23 cellular contexts compared by ENCODE assay signal in genomic region chr17:10447035-10447931, GRCh38. TPM values are rescaled to one million over a fixed set of nuclear protein-coding genes. Genes with fewer than 3 reads are reported as not detected.
DNase-seq lines count a peak whose midpoint lies in the region; ATAC-seq and TF ChIP-seq lines count a peak whose summit lies in the region.
"Had no signal": no experiment of that assay in that cellular context is flagged by ENCODE, and none has a peak within 500 bp of the region (broad histone marks: within the 10 kb centered on the region; RNA-seq: fewer than 3 reads in every experiment).

No MANE protein-coding gene starts in this region.

- H3K27ac Mint-ChIP-seq in Caco-2 (ENCODE audit: unreplicated experiment) (peak overlapping the region; percentile 85), nephron (peak overlapping the region in 2 of 3 experiments; percentile 1 to 3), endodermal cell (no peak overlapping the region)
- H3K27ac Mint-ChIP-seq in activated CD4-positive, alpha-beta T cell treated with anti-CD3 and anti-CD28 coated beads, Interleukin-2, amount 10 ng/mL, durations not matched to agents 7 days and 5 days, result no peak overlapping the region
- H3K27ac Mint-ChIP-seq: CD4-positive, alpha-beta T cell had no signal

- H3K4me1 ChIP-seq in Caco-2 (peaks cover 20% of the 10 kb centered on the region), endodermal cell (ENCODE audit: control insufficient read depth, insufficient read depth, low read length) (no peaks in the 10 kb centered on the region)

- intact Hi-C loops in Caco-2 (cut with micrococcal nuclease; ENCODE audit: unreplicated experiment), result no loop called here

- CTCF ChIA-PET in Caco-2 (lab: Charles Lee), result no interaction called here
- CTCF ChIA-PET in activated CD4-positive, alpha-beta T cell treated with anti-CD3 and anti-CD28 coated beads, Interleukin-2, amount 10 ng/mL, durations not matched to agents 7 days and 5 days (lab: Charles Lee), result no interaction called here

- H3K27me3 ChIP-seq in Caco-2 (replicated peaks; ENCODE audit: control insufficient read depth, insufficient read depth, low read length), result no peaks in the 10 kb centered on the region
- no peaks in the 10 kb centered on the region for H3K27me3 ChIP-seq in endodermal cell (ENCODE audit: control insufficient read depth, insufficient read depth, low read length, poor library complexity, severe bottlenecking)

- POLR2A ChIA-PET in Caco-2 (lab: Charles Lee), result no interaction called here
- POLR2A ChIA-PET in activated CD4-positive, alpha-beta T cell treated with anti-CD3 and anti-CD28 coated beads, Interleukin-2, amount 10 ng/mL, durations not matched to agents 7 days and 5 days (lab: Charles Lee), result no interaction called here

- H3K4me3 ChIP-seq in Caco-2 (ENCODE audit: low read depth, low read length) (no peak overlapping the region), NB4 (ENCODE audit: low read depth, low read length) (no peak overlapping the region), coronary artery (no peak overlapping the region), endodermal cell (ENCODE audit: low read length) (no peak overlapping the region)
- H3K4me3 ChIP-seq: GM12878 had no signal

- H3K36me3 Mint-ChIP-seq in Caco-2 (ENCODE audit: insufficient read depth, unreplicated experiment) (no peaks in the 10 kb centered on the region), nephron (ENCODE audit: low read depth) (no peaks in the 10 kb centered on the region), endodermal cell (ENCODE audit: low read depth) (no peaks in the 10 kb centered on the region)
- H3K36me3 Mint-ChIP-seq in activated CD4-positive, alpha-beta T cell treated with anti-CD3 and anti-CD28 coated beads, Interleukin-2, amount 10 ng/mL, durations not matched to agents 7 days and 5 days (ENCODE audit: low read depth), result no peaks in the 10 kb centered on the region

- H3K4me3 Mint-ChIP-seq in Caco-2 (ENCODE audit: unreplicated experiment), result peak overlapping the region; percentile 37
- no peak overlapping the region for H3K4me3 Mint-ChIP-seq in nephron
- H3K4me3 Mint-ChIP-seq in activated CD4-positive, alpha-beta T cell treated with anti-CD3 and anti-CD28 coated beads, Interleukin-2, amount 10 ng/mL, durations not matched to agents 7 days and 5 days, result no peak overlapping the region
- H3K4me3 Mint-ChIP-seq in endodermal cell, result no peak overlapping the region
- H3K4me3 Mint-ChIP-seq: CD4-positive, alpha-beta T cell had no signal

- H3K9me3 Mint-ChIP-seq in Caco-2 (ENCODE audit: unreplicated experiment), result peaks cover 9% of the 10 kb centered on the region
- H3K9me3 Mint-ChIP-seq in nephron, result no peaks in the 10 kb centered on the region
- H3K9me3 Mint-ChIP-seq in activated CD4-positive, alpha-beta T cell treated with anti-CD3 and anti-CD28 coated beads, Interleukin-2, amount 10 ng/mL, durations not matched to agents 7 days and 5 days, result no peaks in the 10 kb centered on the region
- no peaks in the 10 kb centered on the region for H3K9me3 Mint-ChIP-seq in endodermal cell

- H3K9me3 ChIP-seq in Caco-2 (no peaks in the 10 kb centered on the region), endodermal cell (ENCODE audit: control insufficient read depth, low read length) (no peaks in the 10 kb centered on the region)
- H3K9me3 ChIP-seq: SK-N-SH had no signal

- no peak for TF ChIP-seq POLR2A in NB4 (IDR thresholded peaks at IDR 0.05; ENCODE audit: extremely low read depth, insufficient read length)

- ATAC-seq in HG03045 (IDR thresholded peaks at IDR 0.05; ENCODE audit: unreplicated experiment), result no peak
- ATAC-seq: GM12878, PC-3 had no signal

- TF ChIP-seq CTCF in Caco-2 (IDR thresholded peaks at IDR 0.05; ENCODE audit: insufficient read depth in 1 of 2, low read depth in 1 of 2, low read length in 1 of 2, severe bottlenecking in 1 of 2, unreplicated experiment in 1 of 2) (no peak), NB4 (IDR thresholded peaks at IDR 0.05; ENCODE audit: low read depth, low read length) (no peak), nephron (IDR thresholded peaks at IDR 0.05; ENCODE audit: unreplicated experiment in 3 of 3) (no peak), coronary artery (IDR thresholded peaks at IDR 0.05) (no peak), endodermal cell (conservative IDR thresholded peaks at IDR 0.05) (no peak)

- H3K36me3 ChIP-seq in Caco-2 (ENCODE audit: control insufficient read depth, insufficient read depth, low read length) (no peaks in the 10 kb centered on the region), endodermal cell (ENCODE audit: control insufficient read depth, insufficient read depth, low read length) (no peaks in the 10 kb centered on the region)

- no TSS peak for BruUV-seq in Caco-2 (replicated peaks; lab: Mats Ljungman, UMichigan)

- no peaks in the 10 kb centered on the region for H3K27me3 Mint-ChIP-seq in Caco-2 (ENCODE audit: insufficient read depth, unreplicated experiment)
- no peaks in the 10 kb centered on the region for H3K27me3 Mint-ChIP-seq in nephron (ENCODE audit: low read depth)
- H3K27me3 Mint-ChIP-seq in activated CD4-positive, alpha-beta T cell treated with anti-CD3 and anti-CD28 coated beads, Interleukin-2, amount 10 ng/mL, durations not matched to agents 7 days and 5 days, result no peaks in the 10 kb centered on the region
- no peaks in the 10 kb centered on the region for H3K27me3 Mint-ChIP-seq in endodermal cell (ENCODE audit: insufficient read depth)

- peaks cover 13% of the 10 kb centered on the region for H3K4me1 Mint-ChIP-seq in Caco-2 (ENCODE audit: low read depth, unreplicated experiment)
- H3K4me1 Mint-ChIP-seq in nephron, result peaks cover 13% of the 10 kb centered on the region
- H3K4me1 Mint-ChIP-seq in activated CD4-positive, alpha-beta T cell treated with anti-CD3 and anti-CD28 coated beads, Interleukin-2, amount 10 ng/mL, durations not matched to agents 7 days and 5 days, result no peaks in the 10 kb centered on the region
- H3K4me1 Mint-ChIP-seq in endodermal cell, result peaks cover 4% of the 10 kb centered on the region

- peak; percentile 44 to 54 for DNase-seq in Caco-2
- peak; percentile 10 for DNase-seq in NB4 (ENCODE audit: low read depth)
- DNase-seq in foreskin melanocyte, result peak; percentile 4
- no peak for DNase-seq in activated CD4-positive, alpha-beta T cell treated with anti-CD3 and anti-CD28 coated beads, Interleukin-2, amount 10 ng/mL, durations not matched to agents 7 days and 5 days
- DNase-seq in coronary artery (ENCODE audit: low spot score), result no peak
- no peak for DNase-seq in endodermal cell
- DNase-seq: CD4-positive, alpha-beta T cell; DMS53; EL; NCI-H1417; NCI-H187; NCI-H2107; NCI-H510A; PC-3; RPMI8226; SHP77 treated with DMSO at 0.1 percent for 48 hours; SK-N-SH had no signal

- WGBS in endodermal cell (ENCODE audit: insufficient coverage in 1 of 2, insufficient read length in 1 of 2), 2 experiments, result 92 to 95% methylated on average over 5 to 7 of the region's 7 CpGs

- no peak overlapping the region for H3K9ac ChIP-seq in endodermal cell (ENCODE audit: extremely low read depth, low read length, poor library complexity, severe bottlenecking)
- H3K9ac ChIP-seq: SK-N-SH had no signal

- H3K27ac ChIP-seq in coronary artery, result no peak overlapping the region
- H3K27ac ChIP-seq in endodermal cell (ENCODE audit: low read depth, low read length), result no peak overlapping the region
- H3K27ac ChIP-seq: HL-60 had no signal

RNA-seq across cellular contexts. Expression of gene MYH4, which starts 22.1 kb away (rescaled TPM):
- 0.05 and 0.12 TPM in 2 replicates for total RNA-seq in Caco-2 (2022)
- not detected for total RNA-seq in activated CD4-positive, alpha-beta T cell treated with anti-CD3 and anti-CD28 coated beads, Interleukin-2, amount 10 ng/mL, durations not matched to agents 7 days and 5 days
- not detected for total RNA-seq in endodermal cell
- not detected for polyA plus RNA-seq in endodermal cell (2013, experiment 1 of 2)
- polyA plus RNA-seq in endodermal cell (2013, experiment 2 of 2), result not detected
- total RNA-seq: CD4-positive, alpha-beta T cell; GM12878; H1; PC-3 had no signal
- polyA plus RNA-seq: BJ, GM12878, H1, SK-N-SH had no signal

RNA-seq across cellular contexts. Expression of gene MYH8, which starts 25.5 kb away (rescaled TPM):
- not detected in 2 replicates for total RNA-seq in Caco-2 (2022)
- not detected for total RNA-seq in activated CD4-positive, alpha-beta T cell treated with anti-CD3 and anti-CD28 coated beads, Interleukin-2, amount 10 ng/mL, durations not matched to agents 7 days and 5 days
- total RNA-seq in endodermal cell, result not detected
- polyA plus RNA-seq in endodermal cell (2013, experiment 1 of 2), result not detected
- 0.04 TPM for polyA plus RNA-seq in endodermal cell (2013, experiment 2 of 2)
- total RNA-seq: CD4-positive, alpha-beta T cell; GM12878; H1; PC-3 had no signal
- polyA plus RNA-seq: BJ, H1 had no signal

Comparison
In these comparisons a context has a peak if more than half of its experiments do, and no peak if none do; other contexts are left out.
1. DNase-seq: peak in Caco-2 (2 of 2), NB4 (single experiment) and foreskin melanocyte (single experiment); none in activated CD4-positive, alpha-beta T cell treated with anti-CD3 and anti-CD28 coated beads, Interleukin-2, amount 10 ng/mL, durations not matched to agents 7 days and 5 days (single experiment), coronary artery (single experiment) and endodermal cell (single experiment).
2. H3K27ac Mint-ChIP-seq: peak in Caco-2 (single experiment) and nephron (2 of 3); none in activated CD4-positive, alpha-beta T cell treated with anti-CD3 and anti-CD28 coated beads, Interleukin-2, amount 10 ng/mL, durations not matched to agents 7 days and 5 days (single experiment) and endodermal cell (single experiment).